12 cellular contexts compared by ENCODE assay signal in genomic region chr13:111304041-111304544, GRCh38. TPM values are rescaled to one million over a fixed set of nuclear protein-coding genes. Genes with fewer than 3 reads are reported as not detected.
A peak's percentile ranks its signal among the peaks of the same experiment; 100 is the strongest.
DNase-seq lines count a peak whose midpoint lies in the region; ATAC-seq, FAIRE-seq and TF ChIP-seq lines count a peak whose summit lies in the region.
"Had no signal": no experiment of that assay in that cellular context is flagged by ENCODE, and none has a peak within 500 bp of the region (broad histone marks: within the 10 kb centered on the region; RNA-seq: fewer than 3 reads in every experiment).

No MANE protein-coding gene starts in this region.

- H3K36me3 Mint-ChIP-seq in activated T-cell treated with anti-CD3 and anti-CD28 coated beads, Interleukin-2, amount 50 U/mL, for 24 hours (ENCODE audit: low read depth), result peaks cover 92% of the 10 kb centered on the region

- H3K27me3 ChIP-seq in small intestine (ENCODE audit: control insufficient read depth in 2 of 2, insufficient read depth in 2 of 2, low read length in 2 of 2) (no peaks in the 10 kb centered on the region), upper lobe of right lung (no peaks in the 10 kb centered on the region)
- H3K27me3 ChIP-seq: upper lobe of left lung had no signal

- H3K27me3 Mint-ChIP-seq in activated T-cell treated with anti-CD3 and anti-CD28 coated beads, Interleukin-2, amount 50 U/mL, for 24 hours, result no peaks in the 10 kb centered on the region
- H3K27me3 Mint-ChIP-seq: naive thymus-derived CD4-positive, alpha-beta T cell had no signal

- H3K4me3 Mint-ChIP-seq in activated T-cell treated with anti-CD3 and anti-CD28 coated beads, Interleukin-2, amount 50 U/mL, for 24 hours, result no peak overlapping the region

- no peak for FAIRE-seq in small intestine (lab: Jason Lieb, UNC)
- no peak for FAIRE-seq in GM12892 (lab: Jason Lieb, UNC)

- 69 to 91% (median 82%) methylated on average over 15 of the region's 15 CpGs for WGBS in small intestine, 3 donors

- H3K27ac Mint-ChIP-seq in activated T-cell treated with anti-CD3 and anti-CD28 coated beads, Interleukin-2, amount 50 U/mL, for 24 hours, result peak overlapping the region; percentile 55

- no peak for TF ChIP-seq POLR2A in GM12892 (IDR thresholded peaks at IDR 0.05; ENCODE audit: low read depth, low read length)

- peaks cover 9% of the 10 kb centered on the region for H3K4me1 Mint-ChIP-seq in activated T-cell treated with anti-CD3 and anti-CD28 coated beads, Interleukin-2, amount 50 U/mL, for 24 hours (ENCODE audit: low read depth)

- peak; percentile 93 for ATAC-seq in GM21723 (IDR thresholded peaks at IDR 0.05; ENCODE audit: unreplicated experiment)
- ATAC-seq in HG03354 (IDR thresholded peaks at IDR 0.05; ENCODE audit: poor library complexity, severe bottlenecking, unreplicated experiment), result peak; percentile 94
- no peak for ATAC-seq in upper lobe of right lung
- ATAC-seq: naive thymus-derived CD4-positive, alpha-beta T cell had no signal

- intact Hi-C loops in upper lobe of right lung (cut with DNase I), result no loop called here

- H3K36me3 ChIP-seq in small intestine (ENCODE audit: control insufficient read depth in 2 of 2, insufficient read depth in 2 of 2, low read length in 2 of 2) (peaks cover 21 to 22% of the 10 kb centered on the region in 2 donors), upper lobe of right lung (peaks cover 67% of the 10 kb centered on the region)

- no peak for TF ChIP-seq CTCF in upper lobe of right lung (IDR thresholded peaks at IDR 0.05)

- H3K27ac ChIP-seq in small intestine (ENCODE audit: low read depth in 1 of 2, low read length in 1 of 2) (peak overlapping the region in 1 of 2 donors; percentile 29), upper lobe of right lung (no peak overlapping the region)
- H3K27ac ChIP-seq: upper lobe of left lung had no signal

- no peak overlapping the region for H3K4me3 ChIP-seq in small intestine (ENCODE audit: low read depth in 1 of 2, low read length in 2 of 2)
- H3K4me3 ChIP-seq in upper lobe of right lung, result no peak overlapping the region
- H3K4me3 ChIP-seq: upper lobe of left lung had no signal

- no peak for DNase-seq in activated T-cell treated with anti-CD3 and anti-CD28 coated beads, Interleukin-2, amount 50 U/mL, for 24 hours
- DNase-seq in activated T-cell treated with anti-CD3 and anti-CD28 coated beads for 4 hours (no peak), small intestine (peak; percentile 11), upper lobe of right lung (no peak), GM12892 (ENCODE audit: insufficient read length) (no peak), glomerular visceral epithelial cell (ENCODE audit: extremely low spot score) (no peak)
- DNase-seq: activated gamma-delta T cell treated with Interleukin-2 at 50 U/mL for 16 hours; naive thymus-derived CD4-positive, alpha-beta T cell; NCI-H2227 treated with DMSO at 0.1 percent for 48 hours; upper lobe of left lung had no signal

- H3K9me3 Mint-ChIP-seq in activated T-cell treated with anti-CD3 and anti-CD28 coated beads, Interleukin-2, amount 50 U/mL, for 24 hours, result peaks cover 4% of the 10 kb centered on the region

- H3K4me1 ChIP-seq in small intestine (ENCODE audit: control insufficient read depth in 2 of 2, insufficient read depth in 1 of 2, low read depth in 1 of 2, low read length in 1 of 2) (no peaks in the 10 kb centered on the region), upper lobe of right lung (no peaks in the 10 kb centered on the region)
- H3K4me1 ChIP-seq: upper lobe of left lung had no signal

- H3K9me3 ChIP-seq in small intestine (ENCODE audit: control insufficient read depth, low read depth) (no peaks in the 10 kb centered on the region), upper lobe of right lung (no peaks in the 10 kb centered on the region)
- H3K9me3 ChIP-seq: upper lobe of left lung had no signal

RNA-seq across cellular contexts. Expression of gene TEX29, which starts 16.3 kb away (rescaled TPM):
- polyA plus RNA-seq in small intestine, result 1 to 10 TPM in 2 of 3 donors, under 1 TPM in 1; 0.48 to 5.8 (median 3.0) TPM
- 0.81 TPM for total RNA-seq in upper lobe of right lung
- not detected for polyA plus RNA-seq in GM12892 (2012; ENCODE audit: missing spikeins)
- polyA plus RNA-seq: naive thymus-derived CD4-positive, alpha-beta T cell had no signal
